In genomic region chr16:67174706-67175231, GRCh38 we compare ENCODE assay signal across 6 cellular contexts. TPM values are rescaled to one million over a fixed set of nuclear protein-coding genes. Genes with fewer than 3 reads are reported as not detected.
DNase-seq lines count a peak whose midpoint lies in the region; ATAC-seq, FAIRE-seq and TF ChIP-seq lines count a peak whose summit lies in the region.

No MANE protein-coding gene starts in this region.

- WGBS in A549 (ENCODE audit: missing lambda C conversion rate), result 92% methylated on average over 23 of the region's 31 CpGs

- TF ChIP-seq CTCF in A549 (IDR thresholded peaks at IDR 0.05) (no peak), RWPE2 (IDR thresholded peaks at IDR 0.05; ENCODE audit: poor library complexity, severe bottlenecking) (no peak)

- H3K4me1 ChIP-seq in A549 (peaks cover 38% of the 10 kb centered on the region), RWPE2 (ENCODE audit: insufficient read depth, poor library complexity, severe bottlenecking) (peaks cover 18% of the 10 kb centered on the region)

- POLR2A ChIA-PET in A549 (lab: Yijun Ruan, JAX), result interaction anchor here (0.6 to 1.2 kb wide), 2 partner anchors 10 to 14 kb away, joined by 3 to 7 read pairs; no protein-coding TSS in a partner anchor

- no peak for TF ChIP-seq EP300 in A549 (IDR thresholded peaks at IDR 0.05)

- ATAC-seq in A549 (no peak), RWPE2 (ENCODE audit: low read depth) (no peak)

- DNase-seq in A549 (ENCODE audit: low read depth in 1 of 2, low spot score in 1 of 2), result no peak
- DNase-seq in RWPE2 (ENCODE audit: low spot score), result no peak
- DNase-seq in islet precursor cell, result peak; percentile 47
- DNase-seq in activated effector memory CD4-positive, alpha-beta T cell treated with Interleukin-2 at 50 U/mL for 16 hours, result no peak
- no peak for DNase-seq in NCI-H1694 treated with DMSO at 0.1 percent for 48 hours (lab: John Stamatoyannopoulos, UW)
- DNase-seq in cerebellar cortex (ENCODE audit: low spot score), result no peak

- H3K9me3 ChIP-seq in A549 (no peaks in the 10 kb centered on the region), RWPE2 (ENCODE audit: severe bottlenecking) (no peaks in the 10 kb centered on the region)

- CTCF ChIA-PET in A549 (lab: Yijun Ruan, JAX), result interaction anchor here (0.7 to 20.5 kb wide), 10 partner anchors 11 to 307 kb away, joined by 3 to 314 read pairs (median 5); partner anchors contain the start of genes ATP6V0D1, B3GNT9, EXOC3L1 and FBXL8

- no peak for TF ChIP-seq POLR2A in A549 (IDR thresholded peaks at IDR 0.05; ENCODE audit: low read length)

- TF ChIP-seq RAD21 in A549 (conservative IDR thresholded peaks at IDR 0.05 in 1 of 2, IDR thresholded peaks at IDR 0.05 in 1 of 2), result no peak

- peak overlapping the region; percentile 88 for H3K4me2 ChIP-seq in A549

- peaks cover 9% of the 10 kb centered on the region for H3K36me3 ChIP-seq in RWPE2 (ENCODE audit: low read depth)

- H3K27ac ChIP-seq in A549 (peak overlapping the region; percentile 84 to 87), RWPE2 (ENCODE audit: poor library complexity, severe bottlenecking) (peak overlapping the region; percentile 80)

- FAIRE-seq in A549 (lab: Jason Lieb, UNC), result no peak

- H3K4me3 ChIP-seq in A549 (peak overlapping the region; percentile 50), RWPE2 (ENCODE audit: severe bottlenecking) (peak overlapping the region; percentile 31)

- no peaks in the 10 kb centered on the region for H3K27me3 ChIP-seq in RWPE2 (ENCODE audit: insufficient read depth, poor library complexity, severe bottlenecking)

TF ChIP-seq in A549, 52 proteins besides CTCF, POLR2A, EP300 and RAD21:
- no peak for TF ChIP-seq HOXA7 (CRISPR knock-in tag; IDR thresholded peaks at IDR 0.05)
- no peak for TF ChIP-seq TFCP2L1 (CRISPR knock-in tag; IDR thresholded peaks at IDR 0.05)
- no peak for TF ChIP-seq KDM5A (IDR thresholded peaks at IDR 0.05)
- TF ChIP-seq NFE2L2 (conservative IDR thresholded peaks at IDR 0.05; ENCODE audit: low read length), result no peak
- TF ChIP-seq CHD4 (IDR thresholded peaks at IDR 0.05; ENCODE audit: borderline replicate concordance), result no peak
- no peak for TF ChIP-seq BHLHE40 (IDR thresholded peaks at IDR 0.05; ENCODE audit: low read depth, low read length)
- no peak for TF ChIP-seq HOXB13 (CRISPR knock-in tag; IDR thresholded peaks at IDR 0.05; ENCODE audit: low read depth)
- no peak for TF ChIP-seq HMGXB4 (CRISPR knock-in tag; IDR thresholded peaks at IDR 0.05; ENCODE audit: borderline replicate concordance)
- TF ChIP-seq BCL3 (IDR thresholded peaks at IDR 0.05), result no peak

RNA-seq across cellular contexts. Expression of gene NOL3, which starts 4.4 kb away (rescaled TPM):
- polyA plus RNA-seq in A549 (2011; rRNA removed) (22.6 and 24.4 TPM in 2 replicates), A549 (2017; fragmentation: RNase III; extraction: RNeasy Plus Mini Kit Qiagen cat#74134 plus additional on column Dnase treatment) (38.5 to 41.3 TPM (median 39.1 TPM) in 3 replicates)
- polyA plus RNA-seq in A549 (2012; cell fraction: cytosol; rRNA removed), result 36.9 and 41.0 TPM in 2 replicates
- 53.4 and 79.4 TPM in 2 replicates for polyA plus RNA-seq in A549 (2012; cell fraction: nucleus; rRNA removed)
- 9.0 and 10.6 TPM in 2 replicates for polyA minus RNA-seq in A549 (2011; rRNA and poly(A)+ RNA removed)

RNA-seq across cellular contexts. Expression of gene MATCAP1, which starts 9.0 kb away (rescaled TPM):
- 7.2 and 7.5 TPM in 2 replicates for polyA plus RNA-seq in A549 (2011; rRNA removed)
- polyA plus RNA-seq in A549 (2012; cell fraction: cytosol; rRNA removed), result 14.3 and 20.0 TPM in 2 replicates
- 109 and 134 TPM in 2 replicates for polyA plus RNA-seq in A549 (2012; cell fraction: nucleus; rRNA removed)
- 16.1 to 23.5 TPM (median 20.8 TPM) in 3 replicates for polyA plus RNA-seq in A549 (2017; fragmentation: RNase III; extraction: RNeasy Plus Mini Kit Qiagen cat#74134 plus additional on column Dnase treatment)
- polyA minus RNA-seq in A549 (2011; rRNA and poly(A)+ RNA removed), result 10.8 and 13.6 TPM in 2 replicates

RNA-seq across cellular contexts. Expression of gene HSF4, which starts 10.2 kb away (rescaled TPM):
- polyA plus RNA-seq in A549 (2011; rRNA removed) (8.3 and 11.7 TPM in 2 replicates), A549 (2017; fragmentation: RNase III; extraction: RNeasy Plus Mini Kit Qiagen cat#74134 plus additional on column Dnase treatment) (15.3 to 22.0 TPM (median 18.9 TPM) in 3 replicates)
- polyA plus RNA-seq in A549 (2012; cell fraction: cytosol; rRNA removed), result 12.1 and 13.7 TPM in 2 replicates
- 198 and 241 TPM in 2 replicates for polyA plus RNA-seq in A549 (2012; cell fraction: nucleus; rRNA removed)
- 4.9 and 5.0 TPM in 2 replicates for polyA minus RNA-seq in A549 (2011; rRNA and poly(A)+ RNA removed)

RNA-seq across cellular contexts. Expression of gene FBXL8, which starts 15.0 kb away (rescaled TPM):
- polyA plus RNA-seq in A549 (2011; rRNA removed), result 5.4 and 5.6 TPM in 2 replicates
- polyA plus RNA-seq in A549 (2012; cell fraction: cytosol; rRNA removed), result 10.7 and 15.0 TPM in 2 replicates
- polyA plus RNA-seq in A549 (2012; cell fraction: nucleus; rRNA removed), result 99.8 and 200 TPM in 2 replicates
- polyA plus RNA-seq in A549 (2017; fragmentation: RNase III; extraction: RNeasy Plus Mini Kit Qiagen cat#74134 plus additional on column Dnase treatment), result 12.5 to 14.4 TPM (median 13.1 TPM) in 3 replicates
- 2.4 and 2.6 TPM in 2 replicates for polyA minus RNA-seq in A549 (2011; rRNA and poly(A)+ RNA removed)

RNA-seq across cellular contexts. Expression of gene TRADD, which starts 15.1 kb away (rescaled TPM):
- 7.8 and 9.1 TPM in 2 replicates for polyA plus RNA-seq in A549 (2011; rRNA removed)
- polyA plus RNA-seq in A549 (2012; cell fraction: cytosol; rRNA removed), result 22.9 and 30.0 TPM in 2 replicates
- 35.6 and 45.2 TPM in 2 replicates for polyA plus RNA-seq in A549 (2012; cell fraction: nucleus; rRNA removed)
- polyA plus RNA-seq in A549 (2017; fragmentation: RNase III; extraction: RNeasy Plus Mini Kit Qiagen cat#74134 plus additional on column Dnase treatment), result 13.2 to 15.2 TPM (median 15.2 TPM) in 3 replicates
- polyA minus RNA-seq in A549 (2011; rRNA and poly(A)+ RNA removed), result 3.5 and 4.4 TPM in 2 replicates
